ENCODE assay signal across 17 cellular contexts in the genomic region with DNA sequence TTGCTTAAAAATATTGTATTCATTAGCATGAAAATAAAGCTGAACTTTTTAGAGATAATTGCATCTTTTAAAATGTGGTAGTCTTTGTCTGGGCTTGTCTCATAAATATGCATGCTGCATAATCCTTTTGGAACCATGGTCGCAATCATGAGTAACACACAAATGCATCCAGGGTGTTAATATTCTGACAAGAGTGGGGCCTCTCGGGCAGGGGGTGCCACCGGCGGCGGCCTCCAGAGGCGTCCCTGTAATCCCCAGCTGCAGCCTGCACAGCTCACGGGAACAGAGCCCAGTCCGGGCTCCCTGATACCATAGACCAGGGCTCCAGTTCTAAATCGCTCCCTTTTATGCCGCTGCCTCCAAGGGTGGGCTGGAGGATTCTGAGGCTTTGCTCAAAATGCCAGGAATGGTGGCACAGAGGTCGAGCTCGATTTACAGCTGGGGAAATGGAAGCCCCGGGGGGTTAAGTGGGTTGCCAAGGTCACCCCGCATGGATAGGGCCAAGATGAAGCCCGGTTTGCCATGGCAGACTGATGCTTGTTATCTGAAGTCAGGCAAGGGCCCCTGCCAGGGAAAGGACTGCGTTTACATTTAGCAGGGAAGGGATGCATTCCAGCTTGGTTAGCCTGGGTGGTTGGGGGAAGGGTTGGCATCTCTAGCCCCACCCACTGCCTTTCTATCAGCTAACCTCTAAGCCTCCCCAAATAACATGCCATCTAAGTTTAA.
DNase-seq lines count a peak whose midpoint lies in the region; ATAC-seq and TF ChIP-seq lines count a peak whose summit lies in the region.
"Had no signal": no experiment of that assay in that cellular context is flagged by ENCODE, and none has a peak within 500 bp of the region (broad histone marks: within the 10 kb centered on the region; RNA-seq: fewer than 3 reads in every experiment).

No MANE protein-coding gene starts in this region.

- intact Hi-C loops in head of caudate nucleus (cut with DNase I) (no loop called here), prostate gland (cut with DNase I) (no loop called here)

- TF ChIP-seq POLR2A in prostate gland (IDR thresholded peaks at IDR 0.05), result no peak

- H3K27ac ChIP-seq in HUES64 (ENCODE audit: low read depth, low read length) (0 out of 2 replicates have a peak overlapping the region, but pooled peaks have one; percentile 8), prostate gland (no peak overlapping the region)
- H3K27ac ChIP-seq: C4-2B, transverse colon, VCaP had no signal

- no peaks in the 10 kb centered on the region for H3K36me3 ChIP-seq in HUES64 (ENCODE audit: insufficient read depth, low read length)
- no peaks in the 10 kb centered on the region for H3K36me3 ChIP-seq in NT2/D1 (ENCODE audit: insufficient read depth, insufficient read length, low read length)
- H3K36me3 ChIP-seq in prostate gland, result no peaks in the 10 kb centered on the region
- H3K36me3 ChIP-seq: transverse colon had no signal

- H3K9me3 ChIP-seq in HUES64 (ENCODE audit: insufficient read depth, low read depth, low read length) (no peaks in the 10 kb centered on the region), NT2/D1 (ENCODE audit: insufficient read depth, low read length) (no peaks in the 10 kb centered on the region), prostate gland (no peaks in the 10 kb centered on the region)
- H3K9me3 ChIP-seq: mucosa of descending colon, transverse colon had no signal

- H3K27me3 ChIP-seq in HUES64 (ENCODE audit: insufficient read depth, low read length) (0 out of 2 replicates have a peak, but pooled peaks cover 2% of the 10 kb centered on the region), NT2/D1 (ENCODE audit: insufficient read depth, insufficient read length) (no peaks in the 10 kb centered on the region), prostate gland (replicated peaks; ENCODE audit: insufficient read depth) (no peaks in the 10 kb centered on the region)
- H3K27me3 ChIP-seq: transverse colon had no signal

- H3K9ac ChIP-seq in HUES64 (ENCODE audit: low read depth, low read length), result no peak overlapping the region
- H3K9ac ChIP-seq in NT2/D1 (ENCODE audit: insufficient read length, low read depth), result no peak overlapping the region

- no peak for ATAC-seq in GM18861 (IDR thresholded peaks at IDR 0.05; ENCODE audit: unreplicated experiment)
- ATAC-seq: mucosa of descending colon had no signal

- H3K4me3 ChIP-seq in HUES64 (ENCODE audit: low read length) (no peak overlapping the region), NT2/D1 (ENCODE audit: insufficient read length, low read depth) (no peak overlapping the region), prostate gland (no peak overlapping the region)
- H3K4me3 ChIP-seq: mucosa of descending colon, transverse colon had no signal

- H3K4me1 ChIP-seq in HUES64 (ENCODE audit: insufficient read depth, low read length), result peaks cover 22% of the 10 kb centered on the region
- H3K4me1 ChIP-seq in NT2/D1 (ENCODE audit: insufficient read depth, insufficient read length), result peaks cover 16% of the 10 kb centered on the region
- peaks cover 3% of the 10 kb centered on the region for H3K4me1 ChIP-seq in prostate gland (replicated peaks)
- H3K4me1 ChIP-seq: transverse colon had no signal

- DNase-seq in NT2/D1 (ENCODE audit: low read depth, low spot score) (peak; percentile 40), head of caudate nucleus (peak in 37 of 42 donors; percentile 13 to 73 (median 41)), putamen (ENCODE audit: low spot score) (peak; percentile 50), HPDE6-E6E7 (ENCODE audit: extremely low spot score) (no peak), cortex of kidney (lab: John Stamatoyannopoulos, UW) (no peak), prostate gland (ENCODE audit: low spot score) (no peak)
- DNase-seq: activated CD8-positive, alpha-beta memory T cell treated with anti-CD3 and anti-CD28 coated beads for 24 hours; activated effector memory CD4-positive, alpha-beta T cell treated with Interleukin-2 at 50 U/mL for 16 hours; effector CD4-positive, alpha-beta T cell; kidney; mucosa of descending colon; stimulated activated CD4-positive, alpha-beta T cell treated with anti-CD3 and anti-CD28 coated beads, Interleukin-2, amount 100 ng/mL, for 48 hours; transverse colon had no signal

- no peak for TF ChIP-seq CTCF in prostate gland (IDR thresholded peaks at IDR 0.05)

- 30% methylated on average over 16 of the region's 16 CpGs for WGBS in HUES64
- WGBS in prostate gland, result 51% methylated on average over 16 of the region's 16 CpGs

Comparison
In these comparisons a context has a peak if more than half of its experiments do, and no peak if none do; other contexts are left out.
1. DNase-seq: peak in NT2/D1 (single experiment), head of caudate nucleus (37 of 42) and putamen (single experiment); none in HPDE6-E6E7 (single experiment), cortex of kidney (single experiment) and prostate gland (single experiment).